36 cellular contexts compared by ENCODE assay signal in genomic region chr3:103380391-103380790, GRCh38.
"Had no signal": no experiment of that assay in that cellular context is flagged by ENCODE, and none has a peak within 500 bp of the region (broad histone marks: within the 10 kb centered on the region; RNA-seq: fewer than 3 reads in every experiment).

No MANE protein-coding gene starts in this region.

- H3K36me3 ChIP-seq: MG63 had no signal

- DNase-seq: Karpas-422, Kasumi-1, MG63, MM.1S, MV-4-11, NCI-H1048, NCI-H1092, NCI-H1092 treated with DMSO at 0.1 percent for 48 hours, NCI-H1105, NCI-H1105 treated with DMSO at 0.1 percent for 48 hours, NCI-H1417, NCI-H1417 treated with DMSO at 0.1 percent for 48 hours, NCI-H1436, NCI-H1436 treated with DMSO at 0.1 percent for 48 hours, NCI-H146, NCI-H1694, NCI-H1694 treated with DMSO at 0.1 percent for 48 hours, NCI-H187, NCI-H187 treated with DMSO at 0.1 percent for 48 hours, NCI-H1930, NCI-H2029, NCI-H2029 treated with DMSO at 0.1 percent for 48 hours, NCI-H2081, NCI-H2081 treated with DMSO at 0.1 percent for 48 hours, NCI-H2107, NCI-H2171, NCI-H2171 treated with DMSO at 0.1 percent for 48 hours, NCI-H2227 treated with DMSO at 0.1 percent for 48 hours, NCI-H226, NCI-H345, NCI-H446, NCI-H446 treated with DMSO at 0.1 percent for 48 hours, NCI-H510A, NCI-H510A treated with DMSO at 0.1 percent for 48 hours, NCI-H524, NCI-H524 treated with DMSO at 0.1 percent for 48 hours had no signal

- H3K27me3 ChIP-seq: MG63 had no signal

- H3K4me3 ChIP-seq: MG63 had no signal

- H3K9me3 ChIP-seq: MG63 had no signal
